9 cellular contexts compared by ENCODE assay signal in genomic region chr16:81478876-81479496, GRCh38. TPM values are rescaled to one million over a fixed set of nuclear protein-coding genes. Genes with fewer than 3 reads are reported as not detected.
DNase-seq lines count a peak whose midpoint lies in the region; ATAC-seq, FAIRE-seq and TF ChIP-seq lines count a peak whose summit lies in the region.
"Had no signal": no experiment of that assay in that cellular context is flagged by ENCODE, and none has a peak within 500 bp of the region (broad histone marks: within the 10 kb centered on the region; RNA-seq: fewer than 3 reads in every experiment).

No MANE protein-coding gene starts in this region.

- no peak overlapping the region for H2AK5ac ChIP-seq in H1 (ENCODE audit: low read depth, low read length)

- no peak overlapping the region for H2BK20ac ChIP-seq in H1 (ENCODE audit: low read length)

- peak overlapping the region; percentile 42 to 79 (median 60) for H3K4me3 Mint-ChIP-seq in CD4-positive, CD25-positive, alpha-beta regulatory T cell
- H3K4me3 Mint-ChIP-seq: neural crest cell had no signal

- no peak overlapping the region for H2BK120ac ChIP-seq in H1 (replicated peaks; ENCODE audit: low read depth, low read length)

- H3K18ac ChIP-seq in H1 (ENCODE audit: extremely low read depth, low read length) = no peak overlapping the region

- CTCF ChIA-PET in H1 (lab: Charles Lee; ENCODE audit: partially characterized antibody) = interaction anchor here (0.8 to 1.1 kb wide), 2 partner anchors 7 to 78 kb away, joined by 3 read pairs; no protein-coding TSS in a partner anchor

- no peak for TF ChIP-seq RAD21 in H1 (IDR thresholded peaks at IDR 0.05 in 1 of 2, conservative IDR thresholded peaks at IDR 0.05 in 1 of 2; ENCODE audit: low read depth in 2 of 2, low read length in 2 of 2)

- WGBS in H1 (ENCODE audit: extremely low coverage in 1 of 2, insufficient coverage in 1 of 2, insufficient read length in 1 of 2, insufficient replicate concordance in 2 of 2, low coverage in 1 of 2, low lambda C conversion rate in 2 of 2, missing lambda C conversion rate in 1 of 2), 2 experiments = 77% methylated on average over 13 of the region's 13 CpGs; no CpG with 5 or more reads in 1 of the 2 experiments

- H3K36me3 Mint-ChIP-seq in CD4-positive, CD25-positive, alpha-beta regulatory T cell = peaks cover 15% of the 10 kb centered on the region

- H2BK15ac ChIP-seq in H1 (ENCODE audit: low read length) = no peak overlapping the region

- POLR2A ChIA-PET in H1 (lab: Charles Lee; ENCODE audit: partially characterized antibody) = interaction anchor here (1.2 kb wide), 1 partner anchor 35 kb away, joined by 3 read pairs; no protein-coding TSS in a partner anchor

- H3K23ac ChIP-seq in H1 (ENCODE audit: insufficient read length) = no peak overlapping the region

- ATAC-seq in CD4-positive, CD25-positive, alpha-beta regulatory T cell (ENCODE audit: low read depth in 2 of 2) = peak in 1 of 2 donors; percentile 46
- ATAC-seq in GM19463 (IDR thresholded peaks at IDR 0.05; ENCODE audit: unreplicated experiment) = peak; percentile 46
- ATAC-seq in HG03571 (IDR thresholded peaks at IDR 0.05; ENCODE audit: unreplicated experiment) = peak; percentile 51

- H3K79me1 ChIP-seq in H1 (ENCODE audit: low read depth, low read length) = peaks cover 36% of the 10 kb centered on the region

- peaks cover 20 to 36% of the 10 kb centered on the region in 2 experiments for H4K20me1 ChIP-seq in H1 (replicated peaks in 1 of 2; ENCODE audit: control insufficient read depth in 1 of 2, insufficient read depth in 2 of 2, low read length in 2 of 2)

- H2BK5ac ChIP-seq in H1 (ENCODE audit: low read depth, low read length) = no peak overlapping the region

- TF ChIP-seq EP300 in H1 (IDR thresholded peaks at IDR 0.05; ENCODE audit: borderline replicate concordance in 1 of 2, low read depth in 2 of 2, low read length in 2 of 2) = no peak

- FAIRE-seq in H1 (lab: Jason Lieb, UNC) = no peak

- H3K4ac ChIP-seq in H1 (replicated peaks; ENCODE audit: insufficient read length, low read depth, low read length) = no peak overlapping the region

- peak overlapping the region; percentile 58 to 85 (median 78) for H3K27ac Mint-ChIP-seq in CD4-positive, CD25-positive, alpha-beta regulatory T cell

- H3K4me3 ChIP-seq in CD4-positive, CD25-positive, alpha-beta regulatory T cell (ENCODE audit: low read depth, low read length) = no peak overlapping the region
- H3K4me3 ChIP-seq in H1 (ENCODE audit: extremely low read depth in 1 of 4, insufficient read depth in 2 of 4, low read depth in 3 of 4, low read length in 4 of 4) (no peak overlapping the region), skeletal muscle tissue (ENCODE audit: low read length in 3 of 3) (no peak overlapping the region)

- H3K23me2 ChIP-seq in H1 (ENCODE audit: low read depth, low read length) = no peaks in the 10 kb centered on the region

- H3K4me1 Mint-ChIP-seq in CD4-positive, CD25-positive, alpha-beta regulatory T cell = peaks cover 25 to 85% (median 47%) of the 10 kb centered on the region in 4 donors

- no peak overlapping the region for H3K27ac ChIP-seq in CD4-positive, CD25-positive, alpha-beta regulatory T cell (ENCODE audit: insufficient read depth, low read length, poor library complexity, severe bottlenecking)
- H3K27ac ChIP-seq in H1 (ENCODE audit: low read depth, low read length) = no peak overlapping the region
- H3K27ac ChIP-seq in skeletal muscle tissue (ENCODE audit: low read depth, low read length) = peak overlapping the region; percentile 32

- H3K9me3 ChIP-seq in CD4-positive, CD25-positive, alpha-beta regulatory T cell (ENCODE audit: control insufficient read depth in 2 of 2, low read length in 2 of 2) = no peaks in the 10 kb centered on the region
- H3K9me3 ChIP-seq in H1 (ENCODE audit: insufficient read depth in 2 of 2, low read depth in 1 of 2, low read length in 1 of 2) = no peaks in the 10 kb centered on the region
- H3K9me3 ChIP-seq in skeletal muscle tissue (ENCODE audit: control insufficient read depth in 3 of 3, low read length in 3 of 3) = no peaks in the 10 kb centered on the region

- peak in 1 of 3 donors; percentile 30 for DNase-seq in CD4-positive, CD25-positive, alpha-beta regulatory T cell
- DNase-seq in H1 (ENCODE audit: low read depth in 1 of 2, low spot score in 2 of 2) = no peak
- DNase-seq in activated naive CD4-positive, alpha-beta T cell treated with Interleukin-2 at 50 U/mL for 16 hours = no peak
- DNase-seq in NCI-H128 (lab: John Stamatoyannopoulos, UW; ENCODE audit: unreplicated experiment) = no peak
- DNase-seq in kidney glomerular epithelial cell (lab: John Stamatoyannopoulos, UW) = no peak

- no peaks in the 10 kb centered on the region for H3K36me3 ChIP-seq in CD4-positive, CD25-positive, alpha-beta regulatory T cell (ENCODE audit: control insufficient read depth, insufficient read depth, low read length)
- H3K36me3 ChIP-seq in H1 (ENCODE audit: control insufficient read depth in 2 of 4, insufficient read depth in 4 of 4, low read length in 3 of 4) (no peaks in the 10 kb centered on the region), skeletal muscle tissue (ENCODE audit: control insufficient read depth in 3 of 3, insufficient read depth in 3 of 3, low read length in 3 of 3) (no peaks in the 10 kb centered on the region)

- H3K56ac ChIP-seq in H1 (replicated peaks; ENCODE audit: insufficient read length, low read depth, low read length) = no peak overlapping the region

- no peak for TF ChIP-seq CTCF in H1 (IDR thresholded peaks at IDR 0.05; ENCODE audit: control extremely low read depth in 1 of 3, insufficient read depth in 1 of 3, low read depth in 1 of 3, low read length in 3 of 3)

- TF ChIP-seq POLR2A in H1 (IDR thresholded peaks at IDR 0.05; ENCODE audit: control extremely low read depth in 1 of 2, low read depth in 2 of 2, low read length in 2 of 2) = no peak

- 0 out of 2 replicates have a peak overlapping the region, but pooled peaks have one; percentile 39 for H2BK12ac ChIP-seq in H1 (ENCODE audit: low read depth, low read length)

- H3K4me1 ChIP-seq in CD4-positive, CD25-positive, alpha-beta regulatory T cell (ENCODE audit: control insufficient read depth, insufficient read depth, low read length, poor library complexity, severe bottlenecking) = peaks cover 43% of the 10 kb centered on the region
- H3K4me1 ChIP-seq in H1 (replicated peaks in 1 of 4; ENCODE audit: control insufficient read depth in 3 of 4, insufficient read depth in 4 of 4, low read length in 3 of 4) (peaks cover 4 to 24% (median 7%) of the 10 kb centered on the region in 4 experiments), skeletal muscle tissue (ENCODE audit: control insufficient read depth in 3 of 3, insufficient read depth in 3 of 3, low read length in 3 of 3) (peaks cover 18 to 29% (median 23%) of the 10 kb centered on the region in 3 donors)

- no peak overlapping the region for H4K5ac ChIP-seq in H1 (ENCODE audit: insufficient read length, low read depth, low read length)

- peaks cover 0 to 1% (median 0%) of the 10 kb centered on the region in 7 donors for H3K9me3 Mint-ChIP-seq in CD4-positive, CD25-positive, alpha-beta regulatory T cell

- H3K27me3 Mint-ChIP-seq in CD4-positive, CD25-positive, alpha-beta regulatory T cell = no peaks in the 10 kb centered on the region

- no peak overlapping the region for H3K4me2 ChIP-seq in H1 (ENCODE audit: insufficient read depth in 1 of 2, low read depth in 2 of 2, low read length in 2 of 2)

- H3K79me2 ChIP-seq in H1 (ENCODE audit: control insufficient read depth in 1 of 2, insufficient read depth in 2 of 2, low read length in 2 of 2) = peaks cover 4 to 92% of the 10 kb centered on the region in 2 experiments; a peak in 3 of 4 replicates

- H3K27me3 ChIP-seq in CD4-positive, CD25-positive, alpha-beta regulatory T cell (ENCODE audit: control insufficient read depth, insufficient read depth, low read length) = no peaks in the 10 kb centered on the region
- H3K27me3 ChIP-seq in H1 (replicated peaks in 1 of 4; ENCODE audit: control insufficient read depth in 3 of 4, extremely low read depth in 1 of 4, insufficient read depth in 3 of 4, low read length in 3 of 4) = no peaks in the 10 kb centered on the region
- no peaks in the 10 kb centered on the region for H3K27me3 ChIP-seq in skeletal muscle tissue (ENCODE audit: control insufficient read depth in 3 of 3, insufficient read depth in 3 of 3, low read length in 3 of 3)

- H2AFZ ChIP-seq in H1 (ENCODE audit: low read length) = no peak overlapping the region

- H3K9ac ChIP-seq in H1 (replicated peaks in 1 of 4; ENCODE audit: extremely low read depth in 1 of 4, low read depth in 3 of 4, low read length in 3 of 4) (no peak overlapping the region), skeletal muscle tissue (ENCODE audit: low read depth in 1 of 3, low read length in 3 of 3) (no peak overlapping the region)

- H4K8ac ChIP-seq in H1 (ENCODE audit: extremely low read depth, insufficient read depth, low read length) = no peak overlapping the region

- no peak overlapping the region for H4K91ac ChIP-seq in H1 (replicated peaks; ENCODE audit: insufficient read length, low read length)

- no peak overlapping the region for H3K14ac ChIP-seq in H1 (ENCODE audit: insufficient read length)

RNA-seq across cellular contexts. Expression of gene CMIP, which starts 34.4 kb away (rescaled TPM):
- total RNA-seq in CD4-positive, CD25-positive, alpha-beta regulatory T cell = 49.7 TPM
- under 1 TPM; 0.21 to 0.96 (median 0.76) TPM for polyA plus RNA-seq in CD4-positive, CD25-positive, alpha-beta regulatory T cell
- total RNA-seq in H1 (2021; fragmentation: NEBNext Ultra II Directional; extraction: Animal tissue kit (Norgen Biotek cat#: 25700)) = 53.2 and 62.0 TPM in 2 replicates
- 7.9 and 21.2 TPM in 2 replicates for polyA plus RNA-seq in H1 (2011; rRNA removed)
- 7.9 TPM for polyA plus RNA-seq in H1 (2011; cell fraction: cytosol; rRNA removed)
- polyA plus RNA-seq in H1 (2011; cell fraction: nucleus; rRNA removed) = 27.3 TPM
- 44.6 to 50.3 TPM (median 45.5 TPM) in 4 replicates for polyA plus RNA-seq in H1 (2012, experiment 1 of 2)
- 28.6 TPM for polyA plus RNA-seq in H1 (2012, experiment 2 of 2)
- polyA plus RNA-seq in H1 (2013, experiment 1 of 2) = 36.4 TPM
- 34.4 TPM for polyA plus RNA-seq in H1 (2013, experiment 2 of 2)
- 20.8 and 26.6 TPM in 2 replicates for polyA minus RNA-seq in H1 (2011; rRNA and poly(A)+ RNA removed)
- polyA minus RNA-seq in H1 (2011; cell fraction: cytosol; rRNA and poly(A)+ RNA removed) = 35.2 TPM
- polyA minus RNA-seq in H1 (2011; cell fraction: nucleus; rRNA and poly(A)+ RNA removed) = 37.7 TPM
- 6.8 TPM for total RNA-seq in skeletal muscle tissue
